1 cellular context compared by ENCODE assay signal in genomic region chr12:19848426-19848825, GRCh38.
TF ChIP-seq lines count a peak whose summit lies in the region.

No MANE protein-coding gene starts in this region.

TF ChIP-seq in IMR-90, 13 proteins besides CTCF, POLR2A, EP300 and RAD21:
- no peak for TF ChIP-seq CEBPB (IDR thresholded peaks at IDR 0.05; ENCODE audit: low read depth, low read length)
- no peak for TF ChIP-seq USF2 (IDR thresholded peaks at IDR 0.05; ENCODE audit: low read depth, low read length)
- TF ChIP-seq ELK1 (IDR thresholded peaks at IDR 0.05; ENCODE audit: borderline replicate concordance, low read depth, low read length), result no peak
